25 cellular contexts compared by ENCODE assay signal in the genomic region with DNA sequence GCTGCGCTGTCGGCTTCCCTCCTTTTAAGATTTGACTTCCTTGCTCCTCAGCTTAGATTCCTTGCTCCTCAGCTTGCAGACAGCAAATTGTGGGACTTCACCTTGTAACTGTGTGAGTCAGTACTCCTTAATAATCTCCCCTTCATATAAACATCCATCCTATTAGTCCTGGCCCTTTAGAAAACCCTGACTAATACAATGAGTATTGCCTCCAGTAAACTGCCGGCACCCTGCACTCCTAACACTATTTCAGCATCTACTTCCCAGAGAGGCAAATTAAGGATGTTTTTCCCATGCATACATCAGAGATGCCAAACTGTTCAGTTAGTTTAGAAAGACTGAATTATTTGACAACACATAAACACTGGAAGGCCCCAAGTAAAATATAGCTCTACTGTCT.
DNase-seq lines count a peak whose midpoint lies in the region; TF ChIP-seq lines count a peak whose summit lies in the region.
"Had no signal": no experiment of that assay in that cellular context is flagged by ENCODE, and none has a peak within 500 bp of the region (broad histone marks: within the 10 kb centered on the region; RNA-seq: fewer than 3 reads in every experiment).

No MANE protein-coding gene starts in this region.

- H3K9me3 ChIP-seq in AG04450 (ENCODE audit: control insufficient read depth, insufficient read depth, low read length), result peaks cover 6% of the 10 kb centered on the region; the same call in 1 of the 2 replicates
- H3K9me3 ChIP-seq in adipocyte (ENCODE audit: control insufficient read depth, low read length), result no peaks in the 10 kb centered on the region
- H3K9me3 ChIP-seq: A549, ascending aorta, tibial nerve had no signal

- no peak overlapping the region for H3K4me3 ChIP-seq in AG04450 (ENCODE audit: low read depth, low read length)
- H3K4me3 ChIP-seq in adipocyte (ENCODE audit: low read length), result no peak overlapping the region
- no peak overlapping the region for H3K4me3 ChIP-seq in foreskin fibroblast (ENCODE audit: low read depth in 1 of 2, low read length in 2 of 2)
- H3K4me3 ChIP-seq: A549, ascending aorta, tibial nerve had no signal

- peaks cover 4% of the 10 kb centered on the region for H3K4me1 ChIP-seq in adipocyte (ENCODE audit: control insufficient read depth, insufficient read depth, low read length)
- H3K4me1 ChIP-seq: A549, ascending aorta had no signal

- H3K27ac ChIP-seq in AG04450 (ENCODE audit: low read depth, low read length), result no peak overlapping the region
- H3K27ac ChIP-seq: A549, ascending aorta, tibial nerve, WERI-Rb-1 had no signal

- POLR2A ChIA-PET in AG04450 (lab: Yijun Ruan, JAX), result no interaction called here

- no peak overlapping the region for H3K9ac ChIP-seq in adipocyte (ENCODE audit: low read length)

- peak; percentile 30 for DNase-seq in AG04450 (ENCODE audit: low read depth, low spot score)
- DNase-seq in GM04503 (ENCODE audit: low read depth), result peak; percentile 82
- peak; percentile 16 for DNase-seq in adipocyte (ENCODE audit: low read depth)
- peak; percentile 59 to 73 for DNase-seq in foreskin fibroblast
- DNase-seq in NCI-H2227 (lab: John Stamatoyannopoulos, UW; ENCODE audit: unreplicated experiment), result no peak
- DNase-seq in COLO829 (ENCODE audit: low spot score), result no peak
- DNase-seq in hippocampal formation (lab: John Stamatoyannopoulos, UW), result no peak
- no peak for DNase-seq in effector CD8-positive, alpha-beta T cell (lab: John Stamatoyannopoulos, UW)
- DNase-seq: activated CD4-positive, alpha-beta T cell treated with anti-CD3 and anti-CD28 coated beads, Interleukin-2, amount 10 ng/mL, durations not matched to agents 7 days and 5 days; activated CD8-positive, alpha-beta memory T cell treated with anti-CD3 and anti-CD28 coated beads, Interleukin-2, amount 10 ng/mL, durations not matched to agents 7 days and 5 days; CD4-positive, alpha-beta memory T cell; effector memory CD8-positive, alpha-beta T cell; glutamatergic neuron; GOT3; naive B cell; NCI-H1417; NCI-H510A treated with DMSO at 0.1 percent for 48 hours; occipital lobe; stimulated activated CD4-positive, alpha-beta T cell treated with anti-CD3 and anti-CD28 coated beads, Interleukin-12 subunit alpha, Interleukin-12 subunit beta, amount 100 ng/mL, for 4 hours; stimulated activated naive CD8-positive, alpha-beta T cell treated with anti-CD3 and anti-CD28 coated beads, Interleukin-15, amount 100 ng/mL, for 72 hours; T-helper 2 cell; WERI-Rb-1 had no signal

- H3K27me3 ChIP-seq in AG04450 (ENCODE audit: control insufficient read depth, insufficient read depth, low read length), result no peaks in the 10 kb centered on the region
- peaks cover 2% of the 10 kb centered on the region for H3K27me3 ChIP-seq in adipocyte (replicated peaks; ENCODE audit: control insufficient read depth, insufficient read depth, low read length)
- H3K27me3 ChIP-seq: ascending aorta, tibial nerve had no signal

- no peaks in the 10 kb centered on the region for H3K36me3 ChIP-seq in adipocyte (ENCODE audit: control insufficient read depth, insufficient read depth, low read length, severe bottlenecking)
- H3K36me3 ChIP-seq: ascending aorta, tibial nerve, WERI-Rb-1 had no signal

- TF ChIP-seq CTCF in AG04450 (IDR thresholded peaks at IDR 0.05; ENCODE audit: low read depth, low read length) (no peak), foreskin fibroblast (IDR thresholded peaks at IDR 0.05; ENCODE audit: low read depth, low read length) (no peak)

- CTCF ChIA-PET in AG04450 (lab: Charles Lee), result no interaction called here

Comparison
In these comparisons a context has a peak if more than half of its experiments do, and no peak if none do; other contexts are left out.
1. DNase-seq: peak in AG04450 (single experiment), GM04503 (single experiment), adipocyte (single experiment) and foreskin fibroblast (2 of 2); none in NCI-H2227 (single experiment), COLO829 (single experiment), hippocampal formation (0 of 2) and effector CD8-positive, alpha-beta T cell (single experiment).